Comparison of ENCODE assay signal across 10 cellular contexts in the genomic region with DNA sequence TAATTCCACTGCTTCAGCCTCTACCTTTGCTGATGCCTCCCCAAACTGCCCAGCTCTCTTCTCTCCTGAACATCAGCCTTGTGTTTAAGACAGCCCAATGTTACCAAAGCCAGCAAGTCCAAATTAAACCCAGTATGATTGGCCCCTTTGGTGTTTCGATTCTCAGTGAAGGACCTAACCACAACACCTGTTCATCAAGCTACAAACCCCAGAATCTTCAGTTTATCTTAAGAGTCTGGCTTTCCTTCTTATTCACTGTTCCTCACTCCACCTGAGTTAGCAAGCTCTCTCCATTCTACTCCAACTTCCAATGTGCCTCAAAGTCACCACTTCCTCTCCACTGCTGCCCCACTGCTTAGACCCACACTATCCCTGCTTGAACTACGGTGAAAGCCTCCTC. TPM values are rescaled to one million over a fixed set of nuclear protein-coding genes. Genes with fewer than 3 reads are reported as not detected.
DNase-seq lines count a peak whose midpoint lies in the region; ATAC-seq, FAIRE-seq and TF ChIP-seq lines count a peak whose summit lies in the region.
"Had no signal": no experiment of that assay in that cellular context is flagged by ENCODE, and none has a peak within 500 bp of the region (broad histone marks: within the 10 kb centered on the region; RNA-seq: fewer than 3 reads in every experiment).

No MANE protein-coding gene starts in this region.

- no peak overlapping the region for H3K4me3 ChIP-seq in stomach

- no peaks in the 10 kb centered on the region for H3K9me3 ChIP-seq in stomach

- no peak for TF ChIP-seq CTCF in activated CD8-positive, alpha-beta T cell treated with anti-CD3 and anti-CD28 coated beads for 36 hours (IDR thresholded peaks at IDR 0.05)
- no peak for TF ChIP-seq CTCF in stomach (IDR thresholded peaks at IDR 0.05)

- 72 to 86% (median 74%) methylated on average over 2 of the region's 2 CpGs for WGBS in stomach, 5 donors

- H3K27me3 ChIP-seq in stomach: peaks cover 0 to 14% (median 0%) of the 10 kb centered on the region in 3 donors

- CTCF ChIA-PET in activated CD8-positive, alpha-beta T cell treated with anti-CD3 and anti-CD28 coated beads for 36 hours (lab: Charles Lee): interaction anchor here (1.2 to 1.5 kb wide), 2 partner anchors 38 to 138 kb away, joined by 3 read pairs; no protein-coding TSS in a partner anchor

- DNase-seq in GM12891 (ENCODE audit: insufficient read length, low spot score) (no peak), cortex of kidney (lab: John Stamatoyannopoulos, UW) (no peak), NCI-H82 (lab: John Stamatoyannopoulos, UW) (no peak), stomach (no peak), NCI-H128 (lab: John Stamatoyannopoulos, UW; ENCODE audit: unreplicated experiment) (no peak)
- no peak for DNase-seq in activated CD8-positive, alpha-beta T cell treated with anti-CD3 and anti-CD28 coated beads for 36 hours
- DNase-seq: anterior cingulate cortex, NCI-H2171 had no signal

- no peak overlapping the region for H3K4me3 Mint-ChIP-seq in activated CD8-positive, alpha-beta T cell treated with anti-CD3 and anti-CD28 coated beads for 36 hours

- no peak for TF ChIP-seq EP300 in stomach (IDR thresholded peaks at IDR 0.05)

- H3K9me3 Mint-ChIP-seq in activated CD8-positive, alpha-beta T cell treated with anti-CD3 and anti-CD28 coated beads for 36 hours: peaks cover 2% of the 10 kb centered on the region

- H3K4me1 ChIP-seq in stomach: no peaks in the 10 kb centered on the region

- intact Hi-C loops in activated CD8-positive, alpha-beta T cell treated with anti-CD3 and anti-CD28 coated beads for 36 hours (cut with micrococcal nuclease): no loop called here
- intact Hi-C loops in stomach (cut with DNase I; ENCODE audit: low total_unique reads): no loop called here

- no peaks in the 10 kb centered on the region for H3K36me3 Mint-ChIP-seq in activated CD8-positive, alpha-beta T cell treated with anti-CD3 and anti-CD28 coated beads for 36 hours (ENCODE audit: low read depth)

- H3K36me3 ChIP-seq in stomach: no peaks in the 10 kb centered on the region

- H3K4me1 Mint-ChIP-seq in activated CD8-positive, alpha-beta T cell treated with anti-CD3 and anti-CD28 coated beads for 36 hours (ENCODE audit: low read depth): peaks cover 21% of the 10 kb centered on the region

- POLR2A ChIA-PET in activated CD8-positive, alpha-beta T cell treated with anti-CD3 and anti-CD28 coated beads for 36 hours (lab: Charles Lee): no interaction called here

- H3K27ac Mint-ChIP-seq in activated CD8-positive, alpha-beta T cell treated with anti-CD3 and anti-CD28 coated beads for 36 hours: peak overlapping the region; percentile 7

- H3K27me3 Mint-ChIP-seq in activated CD8-positive, alpha-beta T cell treated with anti-CD3 and anti-CD28 coated beads for 36 hours: peaks cover 2% of the 10 kb centered on the region

- peak; percentile 84 for FAIRE-seq in GM12891 (lab: Jason Lieb, UNC)

- TF ChIP-seq POLR2A in GM12891 (IDR thresholded peaks at IDR 0.05; ENCODE audit: low read depth, low read length) (no peak), stomach (IDR thresholded peaks at IDR 0.05) (no peak)

- ATAC-seq in GM19438 (IDR thresholded peaks at IDR 0.05; ENCODE audit: low read depth, unreplicated experiment) (peak; percentile 93), HG03045 (IDR thresholded peaks at IDR 0.05; ENCODE audit: unreplicated experiment) (peak; percentile 85)
- peak; percentile 31 for ATAC-seq in activated CD8-positive, alpha-beta T cell treated with anti-CD3 and anti-CD28 coated beads for 36 hours

- H3K27ac ChIP-seq in stomach: no peak overlapping the region

TF ChIP-seq in GM12891, 5 proteins besides CTCF, POLR2A, EP300 and RAD21:
- TF ChIP-seq SPI1 (IDR thresholded peaks at IDR 0.05; ENCODE audit: low read depth, low read length): peak; percentile 74
- TF ChIP-seq TAF1 (IDR thresholded peaks at IDR 0.05; ENCODE audit: low read depth, low read length): no peak

RNA-seq across cellular contexts. Expression of gene ITPKB, which starts 25.5 kb away (rescaled TPM):
- polyA plus RNA-seq in GM12891 (2012; ENCODE audit: low read depth, missing spikeins): 15.8 TPM
- total RNA-seq in activated CD8-positive, alpha-beta T cell treated with anti-CD3 and anti-CD28 coated beads for 36 hours: 10 to 100 TPM; 40.8 to 42.6 TPM
- 10 to 100 TPM; 16.4 to 38.8 (median 24.6) TPM for total RNA-seq in stomach
- 1 to 10 TPM; 3.8 to 5.4 (median 4.4) TPM for polyA plus RNA-seq in stomach

Comparison
In these comparisons a context has a peak if more than half of its experiments do, and no peak if none do; other contexts are left out.
1. ATAC-seq: peak in every context shown above with its lines; median percentile 93 in GM19438; 85 in HG03045; 31 in activated CD8-positive, alpha-beta T cell treated with anti-CD3 and anti-CD28 coated beads for 36 hours.